In the genomic region with DNA sequence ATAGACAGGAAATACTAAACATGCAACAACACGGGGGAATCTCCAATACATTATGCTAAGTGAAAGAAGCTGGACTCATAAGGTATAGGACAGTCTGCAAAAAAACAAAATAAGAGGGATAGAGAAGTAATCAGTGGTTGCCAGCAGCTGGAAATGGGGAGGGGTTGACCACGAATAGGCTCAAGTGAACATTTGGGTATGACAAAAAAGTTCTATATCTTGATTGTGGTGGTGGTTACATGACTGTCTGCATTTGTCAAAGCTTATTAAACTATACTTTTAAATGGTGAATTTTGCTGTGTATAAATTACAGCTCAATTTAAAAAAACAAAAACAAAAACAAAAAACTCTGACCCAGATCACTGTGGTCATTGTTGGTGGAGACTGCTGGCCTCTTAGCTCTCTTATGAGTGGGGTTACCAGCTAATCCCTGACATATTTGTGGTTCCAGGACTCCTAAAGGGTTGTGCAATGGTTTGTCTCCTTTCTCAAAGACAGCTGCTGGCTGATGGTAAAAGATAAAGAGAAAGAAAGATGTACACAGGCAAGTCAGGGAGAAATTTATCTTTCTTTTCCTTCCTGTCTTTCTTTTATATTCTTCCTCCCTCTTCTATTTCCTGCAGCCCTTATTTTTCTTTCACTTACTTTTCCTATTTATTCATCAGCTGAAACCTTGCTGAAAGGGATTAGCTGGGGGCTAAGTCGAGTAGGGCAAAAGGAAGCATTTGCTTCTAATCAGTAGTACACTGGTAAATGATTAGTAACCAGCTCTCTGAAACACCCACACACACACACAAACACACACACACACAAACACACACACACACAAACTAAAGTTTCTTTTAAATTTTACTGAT, we compare ENCODE assay signal across 1 cellular context.
TF ChIP-seq lines count a peak whose summit lies in the region.

No MANE protein-coding gene starts in this region.

TF ChIP-seq in K562, 482 proteins besides CTCF, POLR2A, EP300 and RAD21 (continued from another document and continues in another):
- TF ChIP-seq, protein P1, sequence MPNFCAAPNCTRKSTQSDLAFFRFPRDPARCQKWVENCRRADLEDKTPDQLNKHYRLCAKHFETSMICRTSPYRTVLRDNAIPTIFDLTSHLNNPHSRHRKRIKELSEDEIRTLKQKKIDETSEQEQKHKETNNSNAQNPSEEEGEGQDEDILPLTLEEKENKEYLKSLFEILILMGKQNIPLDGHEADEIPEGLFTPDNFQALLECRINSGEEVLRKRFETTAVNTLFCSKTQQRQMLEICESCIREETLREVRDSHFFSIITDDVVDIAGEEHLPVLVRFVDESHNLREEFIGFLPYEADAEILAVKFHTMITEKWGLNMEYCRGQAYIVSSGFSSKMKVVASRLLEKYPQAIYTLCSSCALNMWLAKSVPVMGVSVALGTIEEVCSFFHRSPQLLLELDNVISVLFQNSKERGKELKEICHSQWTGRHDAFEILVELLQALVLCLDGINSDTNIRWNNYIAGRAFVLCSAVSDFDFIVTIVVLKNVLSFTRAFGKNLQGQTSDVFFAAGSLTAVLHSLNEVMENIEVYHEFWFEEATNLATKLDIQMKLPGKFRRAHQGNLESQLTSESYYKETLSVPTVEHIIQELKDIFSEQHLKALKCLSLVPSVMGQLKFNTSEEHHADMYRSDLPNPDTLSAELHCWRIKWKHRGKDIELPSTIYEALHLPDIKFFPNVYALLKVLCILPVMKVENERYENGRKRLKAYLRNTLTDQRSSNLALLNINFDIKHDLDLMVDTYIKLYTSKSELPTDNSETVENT (CRISPR knock-in tag; IDR thresholded peaks at IDR 0.05): no peak
- no peak for TF ChIP-seq ZZZ3 (IDR thresholded peaks at IDR 0.05)
- TF ChIP-seq CXXC5 (CRISPR knock-in tag; IDR thresholded peaks at IDR 0.05): no peak
- 0 out of 2 replicates have a peak, but pooled peaks have one; percentile 44 for TF ChIP-seq TRIM25 (IDR thresholded peaks at IDR 0.05; ENCODE audit: borderline replicate concordance)
- TF ChIP-seq NR2C1 (IDR thresholded peaks at IDR 0.05): no peak
- TF ChIP-seq NR2C1 (tag; IDR thresholded peaks at IDR 0.05): no peak
- TF ChIP-seq, protein P2, sequence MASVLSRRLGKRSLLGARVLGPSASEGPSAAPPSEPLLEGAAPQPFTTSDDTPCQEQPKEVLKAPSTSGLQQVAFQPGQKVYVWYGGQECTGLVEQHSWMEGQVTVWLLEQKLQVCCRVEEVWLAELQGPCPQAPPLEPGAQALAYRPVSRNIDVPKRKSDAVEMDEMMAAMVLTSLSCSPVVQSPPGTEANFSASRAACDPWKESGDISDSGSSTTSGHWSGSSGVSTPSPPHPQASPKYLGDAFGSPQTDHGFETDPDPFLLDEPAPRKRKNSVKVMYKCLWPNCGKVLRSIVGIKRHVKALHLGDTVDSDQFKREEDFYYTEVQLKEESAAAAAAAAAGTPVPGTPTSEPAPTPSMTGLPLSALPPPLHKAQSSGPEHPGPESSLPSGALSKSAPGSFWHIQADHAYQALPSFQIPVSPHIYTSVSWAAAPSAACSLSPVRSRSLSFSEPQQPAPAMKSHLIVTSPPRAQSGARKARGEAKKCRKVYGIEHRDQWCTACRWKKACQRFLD (CRISPR knock-in tag; IDR thresholded peaks at IDR 0.05): no peak
- TF ChIP-seq BRF1 (IDR thresholded peaks at IDR 0.05; ENCODE audit: borderline replicate concordance, extremely low read depth, insufficient read length): no peak
- TF ChIP-seq CC2D1A (IDR thresholded peaks at IDR 0.05): 0 out of 2 replicates have a peak, but pooled peaks have one; percentile 8
- TF ChIP-seq HNRNPL (IDR thresholded peaks at IDR 0.05; ENCODE audit: low read depth, low read length): no peak
- no peak for TF ChIP-seq RFX5 (IDR thresholded peaks at IDR 0.05; ENCODE audit: low read depth, low read length)
- TF ChIP-seq JUNB (CRISPR knock-in tag; conservative IDR thresholded peaks at IDR 0.05): no peak
- TF ChIP-seq HLTF (IDR thresholded peaks at IDR 0.05): no peak
- TF ChIP-seq, protein P3, sequence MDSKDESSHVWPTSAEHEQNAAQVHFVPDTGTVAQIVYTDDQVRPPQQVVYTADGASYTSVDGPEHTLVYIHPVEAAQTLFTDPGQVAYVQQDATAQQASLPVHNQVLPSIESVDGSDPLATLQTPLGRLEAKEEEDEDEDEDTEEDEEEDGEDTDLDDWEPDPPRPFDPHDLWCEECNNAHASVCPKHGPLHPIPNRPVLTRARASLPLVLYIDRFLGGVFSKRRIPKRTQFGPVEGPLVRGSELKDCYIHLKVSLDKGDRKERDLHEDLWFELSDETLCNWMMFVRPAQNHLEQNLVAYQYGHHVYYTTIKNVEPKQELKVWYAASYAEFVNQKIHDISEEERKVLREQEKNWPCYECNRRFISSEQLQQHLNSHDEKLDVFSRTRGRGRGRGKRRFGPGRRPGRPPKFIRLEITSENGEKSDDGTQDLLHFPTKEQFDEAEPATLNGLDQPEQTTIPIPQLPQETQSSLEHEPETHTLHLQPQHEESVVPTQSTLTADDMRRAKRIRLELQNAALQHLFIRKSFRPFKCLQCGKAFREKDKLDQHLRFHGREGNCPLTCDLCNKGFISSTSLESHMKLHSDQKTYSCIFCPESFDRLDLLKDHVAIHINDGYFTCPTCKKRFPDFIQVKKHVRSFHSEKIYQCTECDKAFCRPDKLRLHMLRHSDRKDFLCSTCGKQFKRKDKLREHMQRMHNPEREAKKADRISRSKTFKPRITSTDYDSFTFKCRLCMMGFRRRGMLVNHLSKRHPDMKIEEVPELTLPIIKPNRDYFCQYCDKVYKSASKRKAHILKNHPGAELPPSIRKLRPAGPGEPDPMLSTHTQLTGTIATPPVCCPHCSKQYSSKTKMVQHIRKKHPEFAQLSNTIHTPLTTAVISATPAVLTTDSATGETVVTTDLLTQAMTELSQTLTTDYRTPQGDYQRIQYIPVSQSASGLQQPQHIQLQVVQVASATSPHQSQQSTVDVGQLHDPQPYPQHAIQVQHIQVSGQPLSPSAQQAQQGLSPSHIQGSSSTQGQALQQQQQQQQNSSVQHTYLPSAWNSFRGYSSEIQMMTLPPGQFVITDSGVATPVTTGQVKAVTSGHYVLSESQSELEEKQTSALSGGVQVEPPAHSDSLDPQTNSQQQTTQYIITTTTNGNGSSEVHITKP (IDR thresholded peaks at IDR 0.05; ENCODE audit: partially characterized antibody): peak; percentile 69
- TF ChIP-seq, protein P4, sequence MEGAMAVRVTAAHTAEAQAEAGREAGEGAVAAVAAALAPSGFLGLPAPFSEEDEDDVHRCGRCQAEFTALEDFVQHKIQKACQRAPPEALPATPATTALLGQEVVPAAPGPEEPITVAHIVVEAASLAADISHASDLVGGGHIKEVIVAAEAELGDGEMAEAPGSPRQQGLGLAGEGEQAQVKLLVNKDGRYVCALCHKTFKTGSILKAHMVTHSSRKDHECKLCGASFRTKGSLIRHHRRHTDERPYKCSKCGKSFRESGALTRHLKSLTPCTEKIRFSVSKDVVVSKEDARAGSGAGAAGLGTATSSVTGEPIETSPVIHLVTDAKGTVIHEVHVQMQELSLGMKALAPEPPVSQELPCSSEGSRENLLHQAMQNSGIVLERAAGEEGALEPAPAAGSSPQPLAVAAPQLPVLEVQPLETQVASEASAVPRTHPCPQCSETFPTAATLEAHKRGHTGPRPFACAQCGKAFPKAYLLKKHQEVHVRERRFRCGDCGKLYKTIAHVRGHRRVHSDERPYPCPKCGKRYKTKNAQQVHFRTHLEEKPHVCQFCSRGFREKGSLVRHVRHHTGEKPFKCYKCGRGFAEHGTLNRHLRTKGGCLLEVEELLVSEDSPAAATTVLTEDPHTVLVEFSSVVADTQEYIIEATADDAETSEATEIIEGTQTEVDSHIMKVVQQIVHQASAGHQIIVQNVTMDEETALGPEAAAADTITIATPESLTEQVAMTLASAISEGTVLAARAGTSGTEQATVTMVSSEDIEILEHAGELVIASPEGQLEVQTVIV (CRISPR knock-in tag; IDR thresholded peaks at IDR 0.05; ENCODE audit: borderline replicate concordance): no peak
- no peak for TF ChIP-seq PTTG1 (tag; IDR thresholded peaks at IDR 0.05; ENCODE audit: low read depth)
- TF ChIP-seq DACH1 (IDR thresholded peaks at IDR 0.05; ENCODE audit: partially characterized antibody): peak; percentile 48
- peak; percentile 51; the same call in 1 of the 2 replicates for TF ChIP-seq MTA1 (IDR thresholded peaks at IDR 0.05; ENCODE audit: borderline replicate concordance)
- no peak for TF ChIP-seq ZNF217 (CRISPR knock-in tag; IDR thresholded peaks at IDR 0.05)
- 0 out of 2 replicates have a peak, but pooled peaks have one; percentile 48 for TF ChIP-seq LEF1 (IDR thresholded peaks at IDR 0.05)
- no peak for TF ChIP-seq ZNF316 (IDR thresholded peaks at IDR 0.05)
- no peak for TF ChIP-seq NR0B1 (IDR thresholded peaks at IDR 0.05; ENCODE audit: partially characterized antibody)
- TF ChIP-seq MYC (IDR thresholded peaks at IDR 0.05; ENCODE audit: low read depth, low read length): no peak
- no peak for TF ChIP-seq MYC (CRISPR knock-in tag; IDR thresholded peaks at IDR 0.05; ENCODE audit: borderline replicate concordance, low read depth)
- TF ChIP-seq RUNX1 (IDR thresholded peaks at IDR 0.05; ENCODE audit: low read depth): no peak
- TF ChIP-seq, protein P5, sequence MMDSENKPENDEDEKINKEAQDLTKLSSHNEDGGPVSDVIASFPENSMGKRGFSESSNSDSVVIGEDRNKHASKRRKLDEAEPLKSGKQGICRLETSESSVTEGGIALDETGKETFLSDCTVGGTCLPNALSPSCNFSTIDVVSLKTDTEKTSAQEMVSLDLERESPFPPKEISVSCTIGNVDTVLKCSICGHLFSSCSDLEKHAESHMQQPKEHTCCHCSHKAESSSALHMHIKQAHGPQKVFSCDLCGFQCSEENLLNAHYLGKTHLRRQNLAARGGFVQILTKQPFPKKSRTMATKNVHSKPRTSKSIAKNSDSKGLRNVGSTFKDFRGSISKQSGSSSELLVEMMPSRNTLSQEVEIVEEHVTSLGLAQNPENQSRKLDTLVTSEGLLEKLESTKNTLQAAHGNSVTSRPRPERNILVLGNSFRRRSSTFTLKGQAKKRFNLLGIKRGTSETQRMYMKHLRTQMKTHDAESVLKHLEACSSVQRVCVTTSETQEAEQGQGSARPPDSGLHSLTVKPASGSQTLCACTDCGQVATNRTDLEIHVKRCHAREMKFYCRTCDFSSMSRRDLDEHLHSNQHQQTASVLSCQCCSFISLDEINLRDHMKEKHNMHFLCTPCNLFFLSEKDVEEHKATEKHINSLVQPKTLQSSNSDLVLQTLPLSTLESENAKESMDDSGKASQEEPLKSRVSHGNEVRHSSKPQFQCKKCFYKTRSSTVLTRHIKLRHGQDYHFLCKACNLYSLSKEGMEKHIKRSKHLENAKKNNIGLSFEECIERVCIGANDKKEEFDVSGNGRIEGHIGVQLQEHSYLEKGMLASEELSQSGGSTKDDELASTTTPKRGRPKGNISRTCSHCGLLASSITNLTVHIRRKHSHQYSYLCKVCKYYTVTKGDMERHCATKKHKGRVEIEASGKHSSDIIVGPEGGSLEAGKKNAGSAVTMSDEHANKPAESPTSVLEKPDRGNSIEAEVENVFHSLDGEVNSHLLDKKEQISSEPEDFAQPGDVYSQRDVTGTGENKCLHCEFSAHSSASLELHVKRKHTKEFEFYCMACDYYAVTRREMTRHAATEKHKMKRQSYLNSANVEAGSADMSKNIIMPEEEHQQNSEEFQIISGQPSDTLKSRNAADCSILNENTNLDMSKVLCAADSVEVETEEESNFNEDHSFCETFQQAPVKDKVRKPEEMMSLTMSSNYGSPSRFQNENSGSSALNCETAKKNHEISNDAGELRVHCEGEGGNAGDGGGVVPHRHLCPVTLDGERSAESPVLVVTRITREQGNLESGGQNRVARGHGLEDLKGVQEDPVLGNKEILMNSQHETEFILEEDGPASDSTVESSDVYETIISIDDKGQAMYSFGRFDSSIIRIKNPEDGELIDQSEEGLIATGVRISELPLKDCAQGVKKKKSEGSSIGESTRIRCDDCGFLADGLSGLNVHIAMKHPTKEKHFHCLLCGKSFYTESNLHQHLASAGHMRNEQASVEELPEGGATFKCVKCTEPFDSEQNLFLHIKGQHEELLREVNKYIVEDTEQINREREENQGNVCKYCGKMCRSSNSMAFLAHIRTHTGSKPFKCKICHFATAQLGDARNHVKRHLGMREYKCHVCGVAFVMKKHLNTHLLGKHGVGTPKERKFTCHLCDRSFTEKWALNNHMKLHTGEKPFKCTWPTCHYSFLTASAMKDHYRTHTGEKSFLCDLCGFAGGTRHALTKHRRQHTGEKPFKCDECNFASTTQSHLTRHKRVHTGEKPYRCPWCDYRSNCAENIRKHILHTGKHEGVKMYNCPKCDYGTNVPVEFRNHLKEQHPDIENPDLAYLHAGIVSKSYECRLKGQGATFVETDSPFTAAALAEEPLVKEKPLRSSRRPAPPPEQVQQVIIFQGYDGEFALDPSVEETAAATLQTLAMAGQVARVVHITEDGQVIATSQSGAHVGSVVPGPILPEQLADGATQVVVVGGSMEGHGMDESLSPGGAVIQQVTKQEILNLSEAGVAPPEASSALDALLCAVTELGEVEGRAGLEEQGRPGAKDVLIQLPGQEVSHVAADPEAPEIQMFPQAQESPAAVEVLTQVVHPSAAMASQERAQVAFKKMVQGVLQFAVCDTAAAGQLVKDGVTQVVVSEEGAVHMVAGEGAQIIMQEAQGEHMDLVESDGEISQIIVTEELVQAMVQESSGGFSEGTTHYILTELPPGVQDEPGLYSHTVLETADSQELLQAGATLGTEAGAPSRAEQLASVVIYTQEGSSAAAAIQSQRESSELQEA (IDR thresholded peaks at IDR 0.05; ENCODE audit: low read depth): no peak
- TF ChIP-seq TAF9B (IDR thresholded peaks at IDR 0.05; ENCODE audit: partially characterized antibody): peak; percentile 53
- TF ChIP-seq KDM2B (CRISPR knock-in tag; IDR thresholded peaks at IDR 0.05): no peak
- no peak for TF ChIP-seq MED1 (CRISPR knock-in tag; IDR thresholded peaks at IDR 0.05; ENCODE audit: borderline replicate concordance)
- TF ChIP-seq MAFG (tag; conservative IDR thresholded peaks at IDR 0.05): no peak
